Comparison of ENCODE assay signal across 13 cellular contexts in genomic region chr16:24771132-24771778, GRCh38. TPM values are rescaled to one million over a fixed set of nuclear protein-coding genes. Genes with fewer than 3 reads are reported as not detected.
DNase-seq lines count a peak whose midpoint lies in the region; ATAC-seq and TF ChIP-seq lines count a peak whose summit lies in the region.
"Had no signal": no experiment of that assay in that cellular context is flagged by ENCODE, and none has a peak within 500 bp of the region (broad histone marks: within the 10 kb centered on the region; RNA-seq: fewer than 3 reads in every experiment).

No MANE protein-coding gene starts in this region.

- no peak for TF ChIP-seq POLR2A in gastrocnemius medialis (IDR thresholded peaks at IDR 0.05)

- no peaks in the 10 kb centered on the region for H3K27me3 Mint-ChIP-seq in activated T-cell treated with anti-CD3 and anti-CD28 coated beads, Interleukin-2, amount 50 U/mL, for 24 hours
- no peaks in the 10 kb centered on the region for H3K27me3 Mint-ChIP-seq in activated T-cell treated with anti-CD3 and anti-CD28 coated beads, Interleukin-2, amount 50 U/mL, for 4 hours (ENCODE audit: low read depth)
- no peaks in the 10 kb centered on the region for H3K27me3 Mint-ChIP-seq in effector memory CD8-positive, alpha-beta T cell
- H3K27me3 Mint-ChIP-seq: brain had no signal

- H3K4me1 Mint-ChIP-seq in activated T-cell treated with anti-CD3 and anti-CD28 coated beads, Interleukin-2, amount 50 U/mL, for 24 hours (ENCODE audit: low read depth): peaks cover 57% of the 10 kb centered on the region
- peaks cover 43% of the 10 kb centered on the region for H3K4me1 Mint-ChIP-seq in activated T-cell treated with anti-CD3 and anti-CD28 coated beads, Interleukin-2, amount 50 U/mL, for 4 hours (ENCODE audit: low read depth)
- peaks cover 19 to 59% of the 10 kb centered on the region in 2 donors for H3K4me1 Mint-ChIP-seq in effector memory CD8-positive, alpha-beta T cell (ENCODE audit: low read depth in 2 of 2)

- no peaks in the 10 kb centered on the region for H3K9me3 Mint-ChIP-seq in activated T-cell treated with anti-CD3 and anti-CD28 coated beads, Interleukin-2, amount 50 U/mL, for 24 hours
- H3K9me3 Mint-ChIP-seq in activated T-cell treated with anti-CD3 and anti-CD28 coated beads, Interleukin-2, amount 50 U/mL, for 4 hours: no peaks in the 10 kb centered on the region
- no peaks in the 10 kb centered on the region for H3K9me3 Mint-ChIP-seq in effector memory CD8-positive, alpha-beta T cell

- TF ChIP-seq CTCF in gastrocnemius medialis (IDR thresholded peaks at IDR 0.05 in 4 of 5, conservative IDR thresholded peaks at IDR 0.05 in 1 of 5): no peak

- H3K36me3 ChIP-seq in gastrocnemius medialis: no peaks in the 10 kb centered on the region

- peaks cover 37 to 50% of the 10 kb centered on the region in 2 donors for H3K4me1 ChIP-seq in gastrocnemius medialis

- in situ Hi-C loops in gastrocnemius medialis (cut with MboI; ENCODE audit: low sequenced_read_pairs in 4 of 4): no loop called here

- peak overlapping the region; percentile 53 for H3K27ac Mint-ChIP-seq in activated T-cell treated with anti-CD3 and anti-CD28 coated beads, Interleukin-2, amount 50 U/mL, for 24 hours
- peak overlapping the region; percentile 12 to 13 for H3K27ac Mint-ChIP-seq in effector memory CD8-positive, alpha-beta T cell

- no peak for DNase-seq in activated T-cell treated with anti-CD3 and anti-CD28 coated beads, Interleukin-2, amount 50 U/mL, for 24 hours
- no peak for DNase-seq in activated T-cell treated with anti-CD3 and anti-CD28 coated beads, Interleukin-2, amount 50 U/mL, for 4 hours
- DNase-seq in M059J (ENCODE audit: low read depth) (peak; percentile 40), gastrocnemius medialis (no peak), caudate nucleus (lab: John Stamatoyannopoulos, UW) (no peak), NCI-H345 treated with DMSO at 0.1 percent for 48 hours (lab: John Stamatoyannopoulos, UW; ENCODE audit: unreplicated experiment) (no peak)
- no peak for DNase-seq in effector memory CD8-positive, alpha-beta T cell
- DNase-seq in stimulated activated naive CD4-positive, alpha-beta T cell treated with Interleukin-2 at 50 U/mL for 16 hours (lab: John Stamatoyannopoulos, UW): no peak
- DNase-seq: NCI-H226, RPMI8226, trophoblast cell had no signal

- H3K4me3 Mint-ChIP-seq in activated T-cell treated with anti-CD3 and anti-CD28 coated beads, Interleukin-2, amount 50 U/mL, for 24 hours: no peak overlapping the region
- no peak overlapping the region for H3K4me3 Mint-ChIP-seq in activated T-cell treated with anti-CD3 and anti-CD28 coated beads, Interleukin-2, amount 50 U/mL, for 4 hours
- H3K4me3 Mint-ChIP-seq in effector memory CD8-positive, alpha-beta T cell: no peak overlapping the region
- H3K4me3 Mint-ChIP-seq: brain had no signal

- no peak overlapping the region for H3K4me3 ChIP-seq in gastrocnemius medialis

- H3K36me3 Mint-ChIP-seq in activated T-cell treated with anti-CD3 and anti-CD28 coated beads, Interleukin-2, amount 50 U/mL, for 24 hours (ENCODE audit: low read depth): peaks cover 79% of the 10 kb centered on the region
- H3K36me3 Mint-ChIP-seq in activated T-cell treated with anti-CD3 and anti-CD28 coated beads, Interleukin-2, amount 50 U/mL, for 4 hours (ENCODE audit: insufficient read depth): peaks cover 28% of the 10 kb centered on the region
- peaks cover 30% of the 10 kb centered on the region for H3K36me3 Mint-ChIP-seq in effector memory CD8-positive, alpha-beta T cell (ENCODE audit: insufficient read depth)

- H3K27ac ChIP-seq in gastrocnemius medialis: peak overlapping the region; percentile 24 to 53 (median 50)
- no peak overlapping the region for H3K27ac ChIP-seq in caudate nucleus (ENCODE audit: low read depth, low read length)
- H3K27ac ChIP-seq: HL-60 had no signal

- no peak for ATAC-seq in activated T-cell treated with anti-CD3 and anti-CD28 coated beads, Interleukin-2, amount 50 U/mL, for 4 hours
- no peak for ATAC-seq in effector memory CD8-positive, alpha-beta T cell (replicated peaks)
- ATAC-seq in gastrocnemius medialis: no peak

- no peaks in the 10 kb centered on the region for H3K27me3 ChIP-seq in gastrocnemius medialis

- no peaks in the 10 kb centered on the region for H3K9me3 ChIP-seq in gastrocnemius medialis

- intact Hi-C loops in gastrocnemius medialis (cut with DNase I; ENCODE audit: low total_unique reads): loop anchor here (10.0 kb wide), 1 partner anchor 204 kb away; no protein-coding TSS in a partner anchor

RNA-seq across cellular contexts. Expression of gene TNRC6A, which starts 41.8 kb away (rescaled TPM):
- total RNA-seq in activated T-cell treated with anti-CD3 and anti-CD28 coated beads, Interleukin-2, amount 50 U/mL, for 4 hours: 10 to 100 TPM; 39.3 to 53.8 (median 43.8) TPM
- 13.4 and 21.5 TPM in 2 replicates for total RNA-seq in M059J (2014; rRNA removed; shearing (Covaris generic))
- 10 to 100 TPM; 16.9 to 26.0 (median 23.1) TPM for total RNA-seq in gastrocnemius medialis
